In genomic region chr16:89145406-89146161, GRCh38 we compare ENCODE assay signal across 25 cellular contexts. TPM values are rescaled to one million over a fixed set of nuclear protein-coding genes. Genes with fewer than 3 reads are reported as not detected.
"Had no signal": no experiment of that assay in that cellular context is flagged by ENCODE, and none has a peak within 500 bp of the region (broad histone marks: within the 10 kb centered on the region; RNA-seq: fewer than 3 reads in every experiment).

No MANE protein-coding gene starts in this region.

- H3K9me3 ChIP-seq: pancreas, prostate gland had no signal

- H3K27ac ChIP-seq: dorsolateral prefrontal cortex, heart right ventricle, left lung, pancreas, prostate gland had no signal

- DNase-seq: central memory CD4-positive, alpha-beta T cell; cortex of kidney; effector CD8-positive, alpha-beta T cell; foreskin melanocyte; heart right ventricle; hypothalamus; islet precursor cell; mammary epithelial cell; natural killer cell; nucleus accumbens; stimulated activated CD4-positive, alpha-beta T cell treated with anti-CD3 and anti-CD28 coated beads, Interleukin-2, amount 100 ng/mL, for 24 hours; stimulated activated naive CD4-positive, alpha-beta T cell; trophoblast cell had no signal

- H3K27me3 ChIP-seq: dorsolateral prefrontal cortex, heart right ventricle, left lung, pancreas had no signal

- H3K4me3 ChIP-seq: dorsolateral prefrontal cortex, heart right ventricle, left lung, pancreas, prostate gland had no signal

- FAIRE-seq: pancreas, urothelium cell line had no signal

- ATAC-seq: heart right ventricle, left lung, natural killer cell, pancreas, sciatic nerve had no signal

- H3K4me1 ChIP-seq: heart right ventricle, left lung, pancreas, prostate gland had no signal

- H3K36me3 ChIP-seq: pancreas, prostate gland had no signal

RNA-seq across cellular contexts. Expression of gene CDH15, which starts 26.0 kb away (rescaled TPM):
- total RNA-seq: mesenteric fat pad, mononuclear cell, neural crest cell had no signal
- polyA plus RNA-seq: esophagus, mammary epithelial cell had no signal

RNA-seq across cellular contexts. Expression of gene SLC22A31, which starts 54.8 kb away (rescaled TPM):
- total RNA-seq: mononuclear cell, myocyte, skeletal muscle tissue had no signal
- polyA plus RNA-seq: mammary epithelial cell had no signal
